21 cellular contexts compared by ENCODE assay signal in genomic region chr13:79090552-79091159, GRCh38.
"Had no signal": no experiment of that assay in that cellular context is flagged by ENCODE, and none has a peak within 500 bp of the region (broad histone marks: within the 10 kb centered on the region; RNA-seq: fewer than 3 reads in every experiment).

No MANE protein-coding gene starts in this region.

- H3K9me3 Mint-ChIP-seq: activated CD4-positive, alpha-beta T cell treated with anti-CD3 and anti-CD28 coated beads, Interleukin-2, amount 10 ng/mL, durations not matched to agents 7 days and 5 days; mesothelial cell of epicardium; natural killer cell treated with Interleukin-12 subunit alpha and Interleukin-12 subunit beta and Interleukin-15 and Interleukin-18, amount 100 ng/mL, for 72 hours; stimulated activated effector memory CD8-positive, alpha-beta T cell treated with anti-CD3 and anti-CD28 coated beads, Interleukin-12 subunit alpha, Interleukin-12 subunit beta, amount 100 ng/mL, for 72 hours had no signal

- H3K4me3 Mint-ChIP-seq: activated CD4-positive, alpha-beta T cell treated with anti-CD3 and anti-CD28 coated beads, Interleukin-2, amount 10 ng/mL, durations not matched to agents 7 days and 5 days; mesothelial cell of epicardium; natural killer cell treated with Interleukin-12 subunit alpha and Interleukin-12 subunit beta and Interleukin-15 and Interleukin-18, amount 100 ng/mL, for 72 hours; stimulated activated effector memory CD8-positive, alpha-beta T cell treated with anti-CD3 and anti-CD28 coated beads, Interleukin-12 subunit alpha, Interleukin-12 subunit beta, amount 100 ng/mL, for 72 hours had no signal

- H3K4me3 ChIP-seq: lung, sigmoid colon, stomach, vagina had no signal

- H3K27ac ChIP-seq: sigmoid colon, stomach, vagina had no signal

- H3K27ac Mint-ChIP-seq: activated CD4-positive, alpha-beta T cell treated with anti-CD3 and anti-CD28 coated beads, Interleukin-2, amount 10 ng/mL, durations not matched to agents 7 days and 5 days; mesothelial cell of epicardium; natural killer cell treated with Interleukin-12 subunit alpha and Interleukin-12 subunit beta and Interleukin-15 and Interleukin-18, amount 100 ng/mL, for 72 hours; stimulated activated effector memory CD8-positive, alpha-beta T cell treated with anti-CD3 and anti-CD28 coated beads, Interleukin-12 subunit alpha, Interleukin-12 subunit beta, amount 100 ng/mL, for 72 hours had no signal

- DNase-seq: activated CD4-positive, alpha-beta T cell treated with anti-CD3 and anti-CD28 coated beads, Interleukin-2, amount 10 ng/mL, durations not matched to agents 7 days and 5 days; activated CD8-positive, alpha-beta memory T cell treated with anti-CD3 and anti-CD28 coated beads for 24 hours; activated CD8-positive, alpha-beta memory T cell treated with anti-CD3 and anti-CD28 coated beads, Interleukin-2, amount 50 U/mL, for 48 hours; activated effector memory CD4-positive, alpha-beta T cell treated with Interleukin-2 at 50 U/mL for 16 hours; activated naive CD4-positive, alpha-beta T cell treated with anti-CD3 and anti-CD28 coated beads, Interleukin-2, amount 50 U/mL, for 16 hours; activated T-cell treated with anti-CD3 and anti-CD28 coated beads, Interleukin-2, amount 50 U/mL, for 48 hours; effector CD8-positive, alpha-beta T cell; foreskin melanocyte; glutamatergic neuron; hippocampal formation; islet precursor cell; sigmoid colon; stimulated activated CD4-positive, alpha-beta T cell treated with anti-CD3 and anti-CD28 coated beads, Interleukin-4, amount 100 ng/mL, for 24 hours; stomach; T-helper 9 cell had no signal

- H3K4me1 Mint-ChIP-seq: activated CD4-positive, alpha-beta T cell treated with anti-CD3 and anti-CD28 coated beads, Interleukin-2, amount 10 ng/mL, durations not matched to agents 7 days and 5 days; mesothelial cell of epicardium; stimulated activated effector memory CD8-positive, alpha-beta T cell treated with anti-CD3 and anti-CD28 coated beads, Interleukin-12 subunit alpha, Interleukin-12 subunit beta, amount 100 ng/mL, for 72 hours had no signal

- H3K4me1 ChIP-seq: sigmoid colon, stomach, vagina had no signal

- H3K36me3 ChIP-seq: sigmoid colon, stomach, vagina had no signal

- H3K36me3 Mint-ChIP-seq: mesothelial cell of epicardium; natural killer cell treated with Interleukin-12 subunit alpha and Interleukin-12 subunit beta and Interleukin-15 and Interleukin-18, amount 100 ng/mL, for 72 hours; stimulated activated effector memory CD8-positive, alpha-beta T cell treated with anti-CD3 and anti-CD28 coated beads, Interleukin-12 subunit alpha, Interleukin-12 subunit beta, amount 100 ng/mL, for 72 hours had no signal

- ATAC-seq: activated CD4-positive, CD25-positive, alpha-beta regulatory T cell treated with anti-CD3 and anti-CD28 coated beads, Interleukin-2, amount 50 U/mL, for 24 hours; natural killer cell treated with Interleukin-12 subunit alpha and Interleukin-12 subunit beta and Interleukin-15 and Interleukin-18, amount 100 ng/mL, for 72 hours; stimulated activated effector memory CD8-positive, alpha-beta T cell treated with anti-CD3 and anti-CD28 coated beads, Interleukin-12 subunit alpha, Interleukin-12 subunit beta, amount 100 ng/mL, for 72 hours had no signal

- H3K9me3 ChIP-seq: sigmoid colon, stomach, vagina had no signal

- H3K27me3 ChIP-seq: sigmoid colon, stomach, vagina had no signal
